ENCODE assay signal across 12 cellular contexts in the genomic region with DNA sequence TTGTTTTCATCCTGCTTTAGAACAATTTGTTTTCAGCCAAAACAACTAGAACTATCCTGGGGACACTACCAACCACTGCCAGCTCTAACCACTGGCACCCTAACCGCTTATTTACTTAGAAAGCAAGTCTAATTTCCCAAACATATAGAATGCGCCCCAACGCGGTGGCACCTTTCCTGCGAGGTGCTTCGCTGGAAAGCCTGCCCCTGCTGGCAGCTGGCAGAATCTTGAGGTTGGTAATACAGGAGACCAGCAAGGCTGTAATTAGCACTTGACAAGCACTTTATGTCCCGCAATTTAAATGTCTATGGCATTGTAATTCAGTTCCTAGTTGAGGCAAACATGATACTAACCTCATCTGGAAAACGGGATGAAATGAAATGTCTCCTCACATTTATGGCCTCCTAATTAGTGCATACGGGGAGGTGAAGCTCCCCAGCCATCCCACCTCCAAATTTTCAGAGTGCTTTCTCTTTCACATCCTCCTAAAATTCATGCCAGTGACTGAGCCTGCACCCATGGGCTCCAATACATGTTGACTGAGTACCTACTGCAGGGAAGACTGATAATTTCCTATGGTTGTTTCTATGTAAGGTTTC. TPM values are rescaled to one million over a fixed set of nuclear protein-coding genes. Genes with fewer than 3 reads are reported as not detected.
A peak's percentile ranks its signal among the peaks of the same experiment; 100 is the strongest.
DNase-seq lines count a peak whose midpoint lies in the region; ATAC-seq, FAIRE-seq and TF ChIP-seq lines count a peak whose summit lies in the region.
"Had no signal": no experiment of that assay in that cellular context is flagged by ENCODE, and none has a peak within 500 bp of the region (broad histone marks: within the 10 kb centered on the region; RNA-seq: fewer than 3 reads in every experiment).

No MANE protein-coding gene starts in this region.

- H3K4me1 ChIP-seq in endodermal cell (ENCODE audit: control insufficient read depth, insufficient read depth, low read length): no peaks in the 10 kb centered on the region
- no peaks in the 10 kb centered on the region for H3K4me1 ChIP-seq in small intestine (ENCODE audit: control insufficient read depth in 2 of 2, insufficient read depth in 1 of 2, low read depth in 1 of 2, low read length in 1 of 2)

- TF ChIP-seq CTCF in LNCAP (IDR thresholded peaks at IDR 0.05) (peak; percentile 78), endodermal cell (conservative IDR thresholded peaks at IDR 0.05) (peak; percentile 87)

- H3K4me1 Mint-ChIP-seq in endodermal cell: no peaks in the 10 kb centered on the region

- peaks cover 13% of the 10 kb centered on the region for H3K27me3 Mint-ChIP-seq in endodermal cell (ENCODE audit: insufficient read depth)

- H3K9me3 Mint-ChIP-seq in endodermal cell: peaks cover 7% of the 10 kb centered on the region

- no peaks in the 10 kb centered on the region for H3K36me3 Mint-ChIP-seq in endodermal cell (ENCODE audit: low read depth)

- no peak for TF ChIP-seq POLR2A in GM12891 (IDR thresholded peaks at IDR 0.05; ENCODE audit: low read depth, low read length)

- no peaks in the 10 kb centered on the region for H3K36me3 ChIP-seq in endodermal cell (ENCODE audit: control insufficient read depth, insufficient read depth, low read length)
- H3K36me3 ChIP-seq in small intestine (ENCODE audit: control insufficient read depth in 2 of 2, insufficient read depth in 2 of 2, low read length in 2 of 2): no peaks in the 10 kb centered on the region

- DNase-seq in activated CD8-positive, alpha-beta memory T cell treated with anti-CD3 and anti-CD28 coated beads, Interleukin-2, amount 50 U/mL, for 48 hours: peak; percentile 54
- no peak for DNase-seq in activated CD8-positive, alpha-beta memory T cell treated with anti-CD3 and anti-CD28 coated beads, Interleukin-2, amount 50 U/mL, for 4 hours
- DNase-seq in endodermal cell (peak; percentile 83), small intestine (peak; percentile 25), GM12891 (ENCODE audit: insufficient read length, low spot score) (no peak), NCI-H2227 (lab: John Stamatoyannopoulos, UW; ENCODE audit: unreplicated experiment) (no peak)
- DNase-seq: DMS 273 treated with DMSO at 0.1 percent for 48 hours, NCI-H2029 had no signal

- no peak for ATAC-seq in GM21526 (IDR thresholded peaks at IDR 0.05; ENCODE audit: low FRiP score, unreplicated experiment)

- H3K27me3 ChIP-seq in endodermal cell (ENCODE audit: control insufficient read depth, insufficient read depth, low read length, poor library complexity, severe bottlenecking) (no peaks in the 10 kb centered on the region), small intestine (ENCODE audit: control insufficient read depth in 2 of 2, insufficient read depth in 2 of 2, low read length in 2 of 2) (peaks cover 0 to 3% of the 10 kb centered on the region in 2 donors)

- WGBS in endodermal cell (ENCODE audit: insufficient coverage in 1 of 2, insufficient read length in 1 of 2), 2 experiments: 28 to 30% methylated on average over 6 to 9 of the region's 9 CpGs
- WGBS in small intestine, 3 donors: 15 to 19% (median 16%) methylated on average over 9 of the region's 9 CpGs

- H3K27ac Mint-ChIP-seq in endodermal cell: no peak overlapping the region

- no peak overlapping the region for H3K27ac ChIP-seq in endodermal cell (ENCODE audit: low read depth, low read length)
- no peak overlapping the region for H3K27ac ChIP-seq in small intestine (ENCODE audit: low read depth in 1 of 2, low read length in 1 of 2)

- H3K4me3 Mint-ChIP-seq in endodermal cell: no peak overlapping the region

- FAIRE-seq in small intestine (lab: Jason Lieb, UNC) (no peak), GM12891 (lab: Jason Lieb, UNC) (no peak)

- no peak overlapping the region for H3K4me3 ChIP-seq in endodermal cell (ENCODE audit: low read length)
- no peak overlapping the region for H3K4me3 ChIP-seq in small intestine (ENCODE audit: low read depth in 1 of 2, low read length in 2 of 2)

- H3K9me3 ChIP-seq in endodermal cell (ENCODE audit: control insufficient read depth, low read length) (no peaks in the 10 kb centered on the region), small intestine (ENCODE audit: control insufficient read depth, low read depth) (no peaks in the 10 kb centered on the region)

- no peak overlapping the region for H3K9ac ChIP-seq in endodermal cell (ENCODE audit: extremely low read depth, low read length, poor library complexity, severe bottlenecking)

TF ChIP-seq in GM12891, 5 proteins besides CTCF, POLR2A, EP300 and RAD21:
- TF ChIP-seq POU2F2 (IDR thresholded peaks at IDR 0.05; ENCODE audit: low read depth, low read length) (no peak), SPI1 (IDR thresholded peaks at IDR 0.05; ENCODE audit: low read depth, low read length) (no peak), TAF1 (IDR thresholded peaks at IDR 0.05; ENCODE audit: low read depth, low read length) (no peak), PAX5 (IDR thresholded peaks at IDR 0.05; ENCODE audit: insufficient read depth, low read length, severe bottlenecking) (no peak), POLR2AphosphoS5 (IDR thresholded peaks at IDR 0.05; ENCODE audit: low read depth, low read length) (no peak)

RNA-seq across cellular contexts. Expression of gene GABBR2, which starts 30.4 kb away (rescaled TPM):
- total RNA-seq in endodermal cell: 1 to 10 TPM; 1.2 to 1.3 TPM
- polyA plus RNA-seq in endodermal cell (2013, experiment 1 of 2): 0.61 TPM
- polyA plus RNA-seq in endodermal cell (2013, experiment 2 of 2): 0.58 TPM
- polyA plus RNA-seq in small intestine: 1 to 10 TPM in 1 of 3 donors, under 1 TPM in 1, not detected in 1; 0.09 to 1.4 TPM
- polyA plus RNA-seq in GM12891 (2012; ENCODE audit: low read depth, missing spikeins): 0.01 TPM
- total RNA-seq: activated CD8-positive, alpha-beta memory T cell treated with anti-CD3 and anti-CD28 coated beads for 36 hours; subcutaneous adipose tissue had no signal

Comparison
In these comparisons a context has a peak if more than half of its experiments do, and no peak if none do; other contexts are left out.
1. DNase-seq: peak in activated CD8-positive, alpha-beta memory T cell treated with anti-CD3 and anti-CD28 coated beads, Interleukin-2, amount 50 U/mL, for 48 hours (single experiment), endodermal cell (single experiment) and small intestine (single experiment); none in activated CD8-positive, alpha-beta memory T cell treated with anti-CD3 and anti-CD28 coated beads, Interleukin-2, amount 50 U/mL, for 4 hours (single experiment), GM12891 (single experiment) and NCI-H2227 (single experiment).